In genomic region chr2:55155206-55155605, GRCh38 we compare ENCODE assay signal across 16 cellular contexts.
DNase-seq lines count a peak whose midpoint lies in the region; ATAC-seq and TF ChIP-seq lines count a peak whose summit lies in the region.
"Had no signal": no experiment of that assay in that cellular context is flagged by ENCODE, and none has a peak within 500 bp of the region (broad histone marks: within the 10 kb centered on the region; RNA-seq: fewer than 3 reads in every experiment).

No MANE protein-coding gene starts in this region.

- POLR2A ChIA-PET in PC-3 (lab: Charles Lee; ENCODE audit: unreplicated experiment): no interaction called here

- ATAC-seq in PC-3: no peak
- ATAC-seq: body of pancreas, pancreas had no signal

- no peak for DNase-seq in PC-3
- no peak for DNase-seq in stimulated activated CD4-positive, alpha-beta T cell treated with anti-CD3 and anti-CD28 coated beads, Interleukin-4, amount 100 ng/mL, for 1 hour
- no peak for DNase-seq in activated T-cell treated with anti-CD3 and anti-CD28 coated beads for 4 hours
- DNase-seq in SIG-M5 treated with dmso at 0.1 percent for 504 hours (lab: John Stamatoyannopoulos, UW; ENCODE audit: unreplicated experiment): no peak
- DNase-seq in NCI-H2081 (lab: John Stamatoyannopoulos, UW): no peak
- DNase-seq: activated effector memory CD4-positive, alpha-beta T cell treated with Interleukin-2 at 50 U/mL for 16 hours; body of pancreas; midbrain; NCI-H1694 treated with DMSO at 0.1 percent for 48 hours; NCI-H510A; pancreas; testis had no signal

- H2AFZ ChIP-seq in PC-3 (ENCODE audit: low read length): no peak overlapping the region

- intact Hi-C loops in PC-3 (cut with micrococcal nuclease): loop anchor here (5.0 kb wide), 1 partner anchor 43 kb away; no protein-coding TSS in a partner anchor

- no peaks in the 10 kb centered on the region for H3K27me3 ChIP-seq in PC-3 (ENCODE audit: low read length)
- no peaks in the 10 kb centered on the region for H3K27me3 ChIP-seq in muscle layer of colon (ENCODE audit: control insufficient read depth in 1 of 2, insufficient read depth in 2 of 2, low read length in 2 of 2)
- H3K27me3 ChIP-seq: body of pancreas, pancreas, testis had no signal

- H3K27ac ChIP-seq in PC-3 (ENCODE audit: low read length) (peak overlapping the region; percentile 38), cingulate gyrus (ENCODE audit: low read depth, low read length) (peak overlapping the region; percentile 30), muscle layer of colon (ENCODE audit: low read depth, low read length) (peak overlapping the region; percentile 66), temporal lobe (ENCODE audit: low read depth, low read length) (peak overlapping the region; percentile 84)
- H3K27ac ChIP-seq: testis, VCaP had no signal

- H3K9ac ChIP-seq in PC-3 (ENCODE audit: low read length) (no peak overlapping the region), muscle layer of colon (ENCODE audit: low read length) (no peak overlapping the region)

- H3K4me1 ChIP-seq in PC-3 (ENCODE audit: insufficient read depth, low read length) (peaks cover 49% of the 10 kb centered on the region), muscle layer of colon (ENCODE audit: insufficient read depth, low read length) (peaks cover 79% of the 10 kb centered on the region)

- H3K79me2 ChIP-seq in PC-3 (ENCODE audit: low read length): no peaks in the 10 kb centered on the region

- H3K36me3 ChIP-seq in PC-3 (ENCODE audit: low read depth, low read length) (no peaks in the 10 kb centered on the region), muscle layer of colon (ENCODE audit: insufficient read depth, low read length) (no peaks in the 10 kb centered on the region)
- H3K36me3 ChIP-seq: pancreas had no signal

- H3F3A ChIP-seq in PC-3 (ENCODE audit: low read length, unreplicated experiment): no peaks in the 10 kb centered on the region

- no peak overlapping the region for H3K4me3 ChIP-seq in PC-3 (ENCODE audit: low read length)
- no peak overlapping the region for H3K4me3 ChIP-seq in muscle layer of colon (ENCODE audit: low read depth in 1 of 2, low read length in 2 of 2)
- H3K4me3 ChIP-seq: body of pancreas, pancreas, testis had no signal

- H3K4me2 ChIP-seq in PC-3 (ENCODE audit: low read length): peak overlapping the region; percentile 75; the same call in 1 of the 2 replicates

- BruUV-seq in PC-3 (replicated peaks; lab: Mats Ljungman, UMichigan): no TSS peak

- H3K9me3 ChIP-seq in PC-3 (ENCODE audit: low read length): no peaks in the 10 kb centered on the region
- no peaks in the 10 kb centered on the region for H3K9me3 ChIP-seq in muscle layer of colon (ENCODE audit: low read length)
- H3K9me3 ChIP-seq: body of pancreas, pancreas, testis had no signal

- H4K20me1 ChIP-seq in PC-3 (ENCODE audit: low read length): no peaks in the 10 kb centered on the region

- H3K9me2 ChIP-seq in PC-3 (replicated peaks; ENCODE audit: low read length): no peaks in the 10 kb centered on the region

- CTCF ChIA-PET in PC-3 (lab: Charles Lee): no interaction called here

- TF ChIP-seq CTCF in PC-3 (conservative IDR thresholded peaks at IDR 0.05; ENCODE audit: low read depth, low read length): no peak

Comparison
In these comparisons a context has a peak if more than half of its experiments do, and no peak if none do; other contexts are left out.
1. H3K27ac ChIP-seq: peak in every context shown above with its lines; median percentile 84 in temporal lobe; 66 in muscle layer of colon; 38 in PC-3; 30 in cingulate gyrus.